ENCODE assay signal across 16 cellular contexts in the genomic region with DNA sequence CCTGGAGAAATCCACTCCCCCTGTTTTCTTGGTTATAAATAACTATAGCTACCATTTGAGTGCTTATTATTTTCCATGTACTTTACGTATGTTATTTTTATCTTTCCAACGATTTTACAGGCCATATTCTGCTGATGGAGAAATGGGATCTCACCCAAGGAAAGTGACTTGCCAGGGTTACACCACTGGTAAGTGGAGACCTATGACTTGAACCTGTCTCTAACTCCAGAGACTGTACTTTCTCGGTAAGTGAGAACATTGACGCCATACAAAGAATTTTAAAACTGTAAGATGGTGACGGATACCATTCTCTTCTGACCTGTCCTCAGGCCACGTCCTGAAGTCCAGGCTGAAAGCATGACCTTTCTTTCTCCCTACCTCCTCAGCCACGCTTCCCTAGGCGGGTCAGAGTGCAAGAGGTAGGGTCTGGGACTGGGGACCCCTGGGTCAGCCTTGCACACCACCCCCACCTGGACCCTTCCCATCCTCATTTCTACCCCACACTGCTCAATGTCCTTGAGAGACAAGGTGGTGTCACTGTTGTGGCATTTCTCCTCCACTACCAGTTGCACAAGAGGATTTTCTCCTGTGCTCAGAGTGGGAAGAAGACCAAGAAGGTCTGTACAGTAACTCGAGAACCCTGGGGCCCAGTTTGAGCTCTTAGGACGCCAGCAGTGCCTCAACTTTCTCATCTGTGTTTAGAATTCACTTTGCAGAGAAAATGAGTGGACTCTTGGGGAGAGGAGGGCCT. TPM values are rescaled to one million over a fixed set of nuclear protein-coding genes. Genes with fewer than 3 reads are reported as not detected.
DNase-seq lines count a peak whose midpoint lies in the region; ATAC-seq and TF ChIP-seq lines count a peak whose summit lies in the region.
"Had no signal": no experiment of that assay in that cellular context is flagged by ENCODE, and none has a peak within 500 bp of the region (broad histone marks: within the 10 kb centered on the region; RNA-seq: fewer than 3 reads in every experiment).

No MANE protein-coding gene starts in this region.

- no peak overlapping the region for H3K4me3 ChIP-seq in ovary

- no peak overlapping the region for H3K27ac Mint-ChIP-seq in stimulated activated naive CD8-positive, alpha-beta T cell treated with anti-CD3 and anti-CD28 coated beads, Interleukin-15, Interleukin-2, amounts not matched to agents 100 ng/mL and 50 ng/mL, for 24 hours
- no peak overlapping the region for H3K27ac Mint-ChIP-seq in stimulated activated naive CD8-positive, alpha-beta T cell treated with anti-CD3 and anti-CD28 coated beads, Interleukin-15, amount 100 ng/mL, for 72 hours
- H3K27ac Mint-ChIP-seq: activated T-helper 1 cell treated with anti-CD3 and anti-CD28 coated beads, Interleukin-12 subunit alpha, Interleukin-12 subunit beta, Interleukin-2, Interleukin-4 antibody, amounts not matched to agents 30 ng/mL and 10 ng/mL and 1 ng/mL, durations not matched to agents 14 hours and 24 hours and 36 hours had no signal

- no peaks in the 10 kb centered on the region for H3K36me3 ChIP-seq in ovary
- H3K36me3 ChIP-seq: BE2C, neutrophil had no signal

- WGBS in ovary, 3 donors = 80 to 86% (median 84%) methylated on average over 10 of the region's 10 CpGs

- intact Hi-C loops in ovary (cut with DNase I) = loop anchor here (2.0 to 10.0 kb wide), 4 partner anchors 49 to 135 kb away; a partner anchor contains a TSS

- no peak for DNase-seq in stimulated activated naive CD8-positive, alpha-beta T cell treated with anti-CD3 and anti-CD28 coated beads, Interleukin-15, amount 100 ng/mL, for 72 hours
- peak; percentile 50 for DNase-seq in fibroblast of gingiva (ENCODE audit: low read depth)
- DNase-seq in ovary = no peak
- DNase-seq in NCI-H1092 (lab: John Stamatoyannopoulos, UW) = no peak
- no peak for DNase-seq in iPS-NIHi11 (ENCODE audit: low spot score)
- DNase-seq in NCI-H748 treated with DMSO at 0.1 percent for 48 hours (lab: John Stamatoyannopoulos, UW) = no peak
- DNase-seq in NCI-H2196 treated with DMSO at 0.1 percent for 48 hours (lab: John Stamatoyannopoulos, UW; ENCODE audit: unreplicated experiment) = no peak
- DNase-seq: BE2C, GOT3, NCI-H1092 treated with DMSO at 0.1 percent for 48 hours, NCI-H526 treated with DMSO at 0.1 percent for 48 hours had no signal

- no peak for TF ChIP-seq CTCF in ovary (IDR thresholded peaks at IDR 0.05)

- peak overlapping the region; percentile 48 for H3K4me3 Mint-ChIP-seq in stimulated activated naive CD8-positive, alpha-beta T cell treated with anti-CD3 and anti-CD28 coated beads, Interleukin-15, Interleukin-2, amounts not matched to agents 100 ng/mL and 50 ng/mL, for 24 hours
- H3K4me3 Mint-ChIP-seq in stimulated activated naive CD8-positive, alpha-beta T cell treated with anti-CD3 and anti-CD28 coated beads, Interleukin-15, amount 100 ng/mL, for 72 hours = peak overlapping the region in 1 of 2 donors; percentile 83

- H3K27me3 ChIP-seq in ovary = no peaks in the 10 kb centered on the region
- H3K27me3 ChIP-seq: BE2C had no signal

- H3K9me3 ChIP-seq in ovary = no peaks in the 10 kb centered on the region
- H3K9me3 ChIP-seq: BE2C, neutrophil had no signal

- peaks cover 45% of the 10 kb centered on the region for H3K27me3 Mint-ChIP-seq in stimulated activated naive CD8-positive, alpha-beta T cell treated with anti-CD3 and anti-CD28 coated beads, Interleukin-15, Interleukin-2, amounts not matched to agents 100 ng/mL and 50 ng/mL, for 24 hours
- peaks cover 68% of the 10 kb centered on the region for H3K27me3 Mint-ChIP-seq in stimulated activated naive CD8-positive, alpha-beta T cell treated with anti-CD3 and anti-CD28 coated beads, Interleukin-15, amount 100 ng/mL, for 72 hours

- no peak for TF ChIP-seq EP300 in ovary (IDR thresholded peaks at IDR 0.05)

- H3K36me3 Mint-ChIP-seq in stimulated activated naive CD8-positive, alpha-beta T cell treated with anti-CD3 and anti-CD28 coated beads, Interleukin-15, Interleukin-2, amounts not matched to agents 100 ng/mL and 50 ng/mL, for 24 hours (ENCODE audit: low read depth) = no peaks in the 10 kb centered on the region

- no peak for TF ChIP-seq POLR2A in ovary (IDR thresholded peaks at IDR 0.05)

- no peaks in the 10 kb centered on the region for H3K9me3 Mint-ChIP-seq in stimulated activated naive CD8-positive, alpha-beta T cell treated with anti-CD3 and anti-CD28 coated beads, Interleukin-15, Interleukin-2, amounts not matched to agents 100 ng/mL and 50 ng/mL, for 24 hours
- no peaks in the 10 kb centered on the region for H3K9me3 Mint-ChIP-seq in stimulated activated naive CD8-positive, alpha-beta T cell treated with anti-CD3 and anti-CD28 coated beads, Interleukin-15, amount 100 ng/mL, for 72 hours
- H3K9me3 Mint-ChIP-seq: activated T-helper 1 cell treated with anti-CD3 and anti-CD28 coated beads, Interleukin-12 subunit alpha, Interleukin-12 subunit beta, Interleukin-2, Interleukin-4 antibody, amounts not matched to agents 30 ng/mL and 10 ng/mL and 1 ng/mL, durations not matched to agents 14 hours and 24 hours and 36 hours had no signal

- H3K4me1 ChIP-seq in ovary (ENCODE audit: insufficient read depth) = peaks cover 10% of the 10 kb centered on the region
- H3K4me1 ChIP-seq: BE2C had no signal

- no peak for ATAC-seq in stimulated activated naive CD8-positive, alpha-beta T cell treated with anti-CD3 and anti-CD28 coated beads, Interleukin-15, amount 100 ng/mL, for 72 hours

- peak overlapping the region; percentile 73 to 87 for H3K27ac ChIP-seq in ovary
- H3K27ac ChIP-seq: neutrophil had no signal

- peaks cover 8% of the 10 kb centered on the region for H3K4me1 Mint-ChIP-seq in stimulated activated naive CD8-positive, alpha-beta T cell treated with anti-CD3 and anti-CD28 coated beads, Interleukin-15, Interleukin-2, amounts not matched to agents 100 ng/mL and 50 ng/mL, for 24 hours (ENCODE audit: low read depth)
- H3K4me1 Mint-ChIP-seq in stimulated activated naive CD8-positive, alpha-beta T cell treated with anti-CD3 and anti-CD28 coated beads, Interleukin-15, amount 100 ng/mL, for 72 hours = peaks cover 26% of the 10 kb centered on the region

RNA-seq across cellular contexts. Expression of a gene that starts 49.2 kb away (rescaled TPM):
- 10 to 100 TPM; 12.6 to 42.1 (median 21.9) TPM for total RNA-seq in ovary
- polyA plus RNA-seq in ovary = 100 to 1,000 TPM in 1 of 2 donors, 10 to 100 TPM in 1; 50.8 to 146 TPM
- total RNA-seq: activated T-helper 1 cell treated with anti-CD3 and anti-CD28 coated beads, Interleukin-12 subunit alpha, Interleukin-12 subunit beta, Interleukin-2, Interleukin-4 antibody, amounts not matched to agents 30 ng/mL and 10 ng/mL and 1 ng/mL, durations not matched to agents 14 hours and 24 hours and 36 hours; epithelial cell of proximal tubule; SK-MEL-5 had no signal
